Comparison of ENCODE assay signal across 7 cellular contexts in genomic region chr3:192957441-192957951, GRCh38. TPM values are rescaled to one million over a fixed set of nuclear protein-coding genes. Genes with fewer than 3 reads are reported as not detected.
DNase-seq lines count a peak whose midpoint lies in the region; ATAC-seq and TF ChIP-seq lines count a peak whose summit lies in the region.

No MANE protein-coding gene starts in this region.

- H3K27me3 Mint-ChIP-seq in HFFc6 (ENCODE audit: insufficient read depth) = no peaks in the 10 kb centered on the region
- no peaks in the 10 kb centered on the region for H3K27me3 Mint-ChIP-seq in CD4-positive, alpha-beta T cell

- peak overlapping the region; percentile 92 for H3K27ac Mint-ChIP-seq in HFFc6
- no peak overlapping the region for H3K27ac Mint-ChIP-seq in CD4-positive, alpha-beta T cell

- peak; percentile 78 for DNase-seq in HFFc6
- peak; percentile 39 for DNase-seq in SIG-M5 (lab: John Stamatoyannopoulos, UW)
- peak; percentile 99 for DNase-seq in fibroblast of villous mesenchyme (ENCODE audit: low read depth)
- DNase-seq in CD4-positive, alpha-beta T cell = no peak
- no peak for DNase-seq in activated CD8-positive, alpha-beta memory T cell treated with anti-CD3 and anti-CD28 coated beads, Interleukin-2, amount 50 U/mL, for 4 hours

- no peaks in the 10 kb centered on the region for H3K36me3 Mint-ChIP-seq in HFFc6 (ENCODE audit: low read depth)
- no peaks in the 10 kb centered on the region for H3K36me3 Mint-ChIP-seq in CD4-positive, alpha-beta T cell (ENCODE audit: low read depth)

- H3K9me3 ChIP-seq in skeletal muscle satellite cell (replicated peaks; ENCODE audit: low read length) = no peaks in the 10 kb centered on the region
- no peaks in the 10 kb centered on the region for H3K9me3 ChIP-seq in CD4-positive, alpha-beta T cell (ENCODE audit: control insufficient read depth, low read length)

- peak overlapping the region; percentile 58 for H3K9ac ChIP-seq in skeletal muscle satellite cell (ENCODE audit: low read depth, low read length)

- peak overlapping the region; percentile 89 for H3K4me3 Mint-ChIP-seq in HFFc6
- no peak overlapping the region for H3K4me3 Mint-ChIP-seq in CD4-positive, alpha-beta T cell

- peaks cover 18% of the 10 kb centered on the region for H3K4me1 ChIP-seq in skeletal muscle satellite cell (ENCODE audit: control insufficient read depth, insufficient read depth, low read length)

- H3K4me1 Mint-ChIP-seq in HFFc6 (ENCODE audit: low read depth) = peaks cover 26% of the 10 kb centered on the region
- no peaks in the 10 kb centered on the region for H3K4me1 Mint-ChIP-seq in CD4-positive, alpha-beta T cell (ENCODE audit: low read depth)

- H3K4me2 ChIP-seq in skeletal muscle satellite cell (ENCODE audit: low read length) = peak overlapping the region; percentile 77

- H3K27me3 ChIP-seq in skeletal muscle satellite cell (ENCODE audit: control insufficient read depth, insufficient read depth, low read length) = no peaks in the 10 kb centered on the region
- no peaks in the 10 kb centered on the region for H3K27me3 ChIP-seq in CD4-positive, alpha-beta T cell (ENCODE audit: control insufficient read depth, insufficient read depth, low read length)

- TF ChIP-seq CTCF in HFFc6 (IDR thresholded peaks at IDR 0.05) (no peak), fibroblast of villous mesenchyme (IDR thresholded peaks at IDR 0.05; ENCODE audit: insufficient read depth, low read depth, low read length) (no peak)
- no peak for TF ChIP-seq CTCF in CD4-positive, alpha-beta T cell (IDR thresholded peaks at IDR 0.05)

- H3K4me3 ChIP-seq in fibroblast of villous mesenchyme (ENCODE audit: low read depth, low read length) (peak overlapping the region; percentile 31), skeletal muscle satellite cell (ENCODE audit: low read length) (peak overlapping the region; percentile 33)

- no peak for ATAC-seq in CD4-positive, alpha-beta T cell (ENCODE audit: poor library complexity)
- no peak for ATAC-seq in GM18520 (IDR thresholded peaks at IDR 0.05; ENCODE audit: unreplicated experiment)

- no peaks in the 10 kb centered on the region for H3K36me3 ChIP-seq in skeletal muscle satellite cell (ENCODE audit: insufficient read depth, low read length)

- no peak overlapping the region for H3K27ac ChIP-seq in CD4-positive, alpha-beta T cell (ENCODE audit: low read depth, low read length)

- H3K9me3 Mint-ChIP-seq in HFFc6 = no peaks in the 10 kb centered on the region
- H3K9me3 Mint-ChIP-seq in CD4-positive, alpha-beta T cell = no peaks in the 10 kb centered on the region

- intact Hi-C loops in CD4-positive, alpha-beta T cell (cut with DNase I, micrococcal nuclease) = no loop called here

- POLR2A ChIA-PET in CD4-positive, alpha-beta T cell (lab: Charles Lee) = no interaction called here

- CTCF ChIA-PET in CD4-positive, alpha-beta T cell (lab: Charles Lee) = no interaction called here

RNA-seq across cellular contexts. Expression of gene MB21D2, which starts 39.8 kb away (rescaled TPM):
- 10 to 100 TPM; 17.2 to 20.9 (median 19.5) TPM for total RNA-seq in HFFc6 (2021; fragmentation: NEBNext Ultra II Directional; extraction: Animal tissue kit (Norgen Biotek cat#: 25700))
- total RNA-seq in fibroblast of villous mesenchyme = 21.6 and 25.0 TPM in 2 replicates
- total RNA-seq in skeletal muscle satellite cell (2012; rRNA removed) = 7.2 and 7.6 TPM in 2 replicates
- under 1 TPM; 0.77 to 0.78 TPM for total RNA-seq in CD4-positive, alpha-beta T cell

Comparison
In these comparisons a context has a peak if more than half of its experiments do, and no peak if none do; other contexts are left out.
1. DNase-seq: peak in HFFc6 (single experiment), SIG-M5 (single experiment) and fibroblast of villous mesenchyme (single experiment); none in CD4-positive, alpha-beta T cell (0 of 10) and activated CD8-positive, alpha-beta memory T cell treated with anti-CD3 and anti-CD28 coated beads, Interleukin-2, amount 50 U/mL, for 4 hours (single experiment).
2. RNA of gene MB21D2, which starts 39.8 kb away (total RNA-seq): 21.6 to 25.0 TPM in fibroblast of villous mesenchyme and 17.2 to 20.9 TPM in HFFc6; 0.77 to 0.78 TPM in CD4-positive, alpha-beta T cell; every median in the first group is over 10 times any median in the second.